1 cellular context compared by ENCODE assay signal in genomic region chr1:6688001-6688400, GRCh38.
TF ChIP-seq lines count a peak whose summit lies in the region.

No MANE protein-coding gene starts in this region.

TF ChIP-seq in endothelial cell of umbilical vein, 7 proteins besides CTCF, POLR2A, EP300 and RAD21:
- TF ChIP-seq JUN (IDR thresholded peaks at IDR 0.05; ENCODE audit: borderline replicate concordance, insufficient read depth, insufficient read length, low read depth) (no peak), FOS (IDR thresholded peaks at IDR 0.05; ENCODE audit: borderline replicate concordance, insufficient read depth, low read length) (peak; percentile 16), MAX (IDR thresholded peaks at IDR 0.05; ENCODE audit: insufficient read depth, insufficient read length) (no peak), MYC (IDR thresholded peaks at IDR 0.05; ENCODE audit: low read depth, low read length) (no peak)
TF ChIP-seq in endothelial cell of umbilical vein: peak in this region for 1.
